1 cellular context compared by ENCODE assay signal in genomic region chr5:180810210-180811011, GRCh38.
TF ChIP-seq lines count a peak whose summit lies in the region.

No MANE protein-coding gene starts in this region.

TF ChIP-seq in H1, 55 proteins besides CTCF, POLR2A, EP300 and RAD21:
- no peak for TF ChIP-seq ZNF274 (IDR thresholded peaks at IDR 0.05; ENCODE audit: borderline replicate concordance, extremely low read depth, low read length)
- peak; percentile 15 for TF ChIP-seq CREB1 (IDR thresholded peaks at IDR 0.05)
- TF ChIP-seq RBBP5 (IDR thresholded peaks at IDR 0.05; ENCODE audit: borderline replicate concordance, low read depth, low read length): peak; percentile 92
- TF ChIP-seq GABPA (IDR thresholded peaks at IDR 0.05; ENCODE audit: borderline replicate concordance, insufficient read depth, low read length): peak; percentile 90
- TF ChIP-seq CBX8 (IDR thresholded peaks at IDR 0.05; ENCODE audit: borderline replicate concordance, low read depth, low read length): no peak
- 0 out of 2 replicates have a peak, but pooled peaks have one; percentile 6 for TF ChIP-seq CEBPB (IDR thresholded peaks at IDR 0.05; ENCODE audit: low read depth, low read length)
- TF ChIP-seq ASH2L (IDR thresholded peaks at IDR 0.05; ENCODE audit: low read length): peak; percentile 97
- peak; percentile 78 for TF ChIP-seq POLR2AphosphoS5 (IDR thresholded peaks at IDR 0.05; ENCODE audit: low read depth, low read length)
- TF ChIP-seq RFX5 (IDR thresholded peaks at IDR 0.05; ENCODE audit: borderline replicate concordance, low read depth, low read length): no peak
- TF ChIP-seq SP1 (IDR thresholded peaks at IDR 0.05; ENCODE audit: low read depth, low read length): 0 out of 2 replicates have a peak, but pooled peaks have one; percentile 56
- TF ChIP-seq TAF1 (IDR thresholded peaks at IDR 0.05; ENCODE audit: low read depth, low read length): peak; percentile 74; the same call in 1 of the 2 replicates
- no peak for TF ChIP-seq HDAC2 (IDR thresholded peaks at IDR 0.05; ENCODE audit: borderline replicate concordance in 1 of 2, low read depth in 2 of 2, low read length in 2 of 2)
- peak in 1 of 2 experiments; percentile 68; a peak in 2 of 4 replicates for TF ChIP-seq SIN3A (conservative IDR thresholded peaks at IDR 0.05 in 1 of 2, IDR thresholded peaks at IDR 0.05 in 1 of 2; ENCODE audit: low read depth in 1 of 2, low read length in 2 of 2)
- peak; percentile 42 for TF ChIP-seq TAF7 (optimal IDR thresholded peaks at IDR 0.05; ENCODE audit: borderline replicate concordance, low read depth, low read length)
- peak; percentile 68 for TF ChIP-seq KDM4A (IDR thresholded peaks at IDR 0.05; ENCODE audit: low read depth, low read length, severe bottlenecking)
- TF ChIP-seq PHF8 (conservative IDR thresholded peaks at IDR 0.05; ENCODE audit: low read depth, low read length): peak; percentile 97
- no peak for TF ChIP-seq SIX5 (IDR thresholded peaks at IDR 0.05; ENCODE audit: low read depth, low read length)
- TF ChIP-seq RNF2 (IDR thresholded peaks at IDR 0.05; ENCODE audit: borderline replicate concordance, low read depth, low read length, missing control alignments, poor library complexity, severe bottlenecking): no peak
- peak; percentile 90 for TF ChIP-seq E2F6 (IDR thresholded peaks at IDR 0.05)
- TF ChIP-seq GTF2F1 (IDR thresholded peaks at IDR 0.05; ENCODE audit: borderline replicate concordance, low read depth, low read length): peak; percentile 67
- no peak for TF ChIP-seq TEAD4 (IDR thresholded peaks at IDR 0.05; ENCODE audit: low read depth, low read length)
- TF ChIP-seq MAX (IDR thresholded peaks at IDR 0.05): peak; percentile 82
- TF ChIP-seq HDAC6 (IDR thresholded peaks at IDR 0.05; ENCODE audit: low read depth, low read length): no peak
- TF ChIP-seq TCF12 (IDR thresholded peaks at IDR 0.05; ENCODE audit: low read depth, low read length): no peak
- TF ChIP-seq SP4 (IDR thresholded peaks at IDR 0.05; ENCODE audit: low read length): peak; percentile 32; the same call in 1 of the 2 replicates
- peak; percentile 52 for TF ChIP-seq NRF1 (IDR thresholded peaks at IDR 0.05; ENCODE audit: low read depth, low read length)
- no peak for TF ChIP-seq ATF2 (IDR thresholded peaks at IDR 0.05; ENCODE audit: low read length)
- peak; percentile 16 for TF ChIP-seq SAP30 (IDR thresholded peaks at IDR 0.05; ENCODE audit: insufficient read depth, insufficient replicate concordance, low read length)
- peak; percentile 21; the same call in 1 of the 2 replicates for TF ChIP-seq TBP (IDR thresholded peaks at IDR 0.05; ENCODE audit: low read depth, low read length)
